Comparison of ENCODE assay signal across 26 cellular contexts in genomic region chr11:73239571-73240189, GRCh38. TPM values are rescaled to one million over a fixed set of nuclear protein-coding genes. Genes with fewer than 3 reads are reported as not detected.
DNase-seq lines count a peak whose midpoint lies in the region; ATAC-seq and TF ChIP-seq lines count a peak whose summit lies in the region.
"Had no signal": no experiment of that assay in that cellular context is flagged by ENCODE, and none has a peak within 500 bp of the region (broad histone marks: within the 10 kb centered on the region; RNA-seq: fewer than 3 reads in every experiment).

No MANE protein-coding gene starts in this region.

- H3K4me3 ChIP-seq in mammary epithelial cell (replicated peaks in 1 of 3; ENCODE audit: insufficient read depth in 1 of 3, low read depth in 2 of 3, low read length in 3 of 3) = no peak overlapping the region
- H3K4me3 ChIP-seq in Peyer's patch = no peak overlapping the region
- H3K4me3 ChIP-seq in sigmoid colon = no peak overlapping the region
- no peak overlapping the region for H3K4me3 ChIP-seq in endodermal cell (ENCODE audit: low read length)
- H3K4me3 ChIP-seq: MG63, skin epidermis, stomach, transverse colon had no signal

- TF ChIP-seq EP300 in sigmoid colon (IDR thresholded peaks at IDR 0.05) = no peak

- in situ Hi-C loops in mammary epithelial cell (cut with MboI; ENCODE audit: low sequenced_read_pairs in 2 of 2) = loop anchor here (5.0 to 10.0 kb wide), 4 partner anchors 48 to 517 kb away; no protein-coding TSS in a partner anchor

- H3K27ac Mint-ChIP-seq in MCF 10A (ENCODE audit: low read depth, unreplicated experiment) (no peak overlapping the region), endodermal cell (no peak overlapping the region)
- H3K27ac Mint-ChIP-seq: CD4-positive, alpha-beta memory T cell had no signal

- POLR2A ChIA-PET in MCF 10A (lab: Yijun Ruan, JAX) = interaction anchor here (5.2 kb wide), 1 partner anchor 54 kb away, joined by 43 read pairs; no protein-coding TSS in a partner anchor

- peaks cover 4% of the 10 kb centered on the region for H3K36me3 Mint-ChIP-seq in MCF 10A (ENCODE audit: insufficient read depth, unreplicated experiment)
- H3K36me3 Mint-ChIP-seq in endodermal cell (ENCODE audit: low read depth) = no peaks in the 10 kb centered on the region
- H3K36me3 Mint-ChIP-seq: CD4-positive, alpha-beta memory T cell had no signal

- TF ChIP-seq POLR2A in Peyer's patch (IDR thresholded peaks at IDR 0.05) = no peak
- TF ChIP-seq POLR2A in sigmoid colon (IDR thresholded peaks at IDR 0.05) = no peak

- H3K4me1 ChIP-seq in mammary epithelial cell (ENCODE audit: insufficient read depth, low read length) (peaks cover 54% of the 10 kb centered on the region), Peyer's patch (no peaks in the 10 kb centered on the region), sigmoid colon (peaks cover 0 to 9% (median 5%) of the 10 kb centered on the region in 4 donors), endodermal cell (ENCODE audit: control insufficient read depth, insufficient read depth, low read length) (no peaks in the 10 kb centered on the region)

- no peak overlapping the region for H3K9ac ChIP-seq in mammary epithelial cell (ENCODE audit: insufficient read depth, low read length)
- no peak overlapping the region for H3K9ac ChIP-seq in endodermal cell (ENCODE audit: extremely low read depth, low read length, poor library complexity, severe bottlenecking)

- 85% methylated on average over 4 of the region's 7 CpGs for WGBS in mammary epithelial cell (ENCODE audit: low coverage, missing lambda C conversion rate)
- WGBS in sigmoid colon, 2 donors = 84 to 87% methylated on average over 7 of the region's 7 CpGs
- WGBS in endodermal cell (ENCODE audit: insufficient coverage in 1 of 2, insufficient read length in 1 of 2), 2 experiments = 80 to 85% methylated on average over 6 to 7 of the region's 7 CpGs

- H3K27ac ChIP-seq in mammary epithelial cell (ENCODE audit: insufficient read depth, low read depth, low read length) = no peak overlapping the region
- no peak overlapping the region for H3K27ac ChIP-seq in Peyer's patch
- H3K27ac ChIP-seq in sigmoid colon = no peak overlapping the region
- H3K27ac ChIP-seq in endodermal cell (ENCODE audit: low read depth, low read length) = no peak overlapping the region
- H3K27ac ChIP-seq: brain microvascular endothelial cell, skin epidermis, transverse colon had no signal

- H3K27me3 ChIP-seq in mammary epithelial cell (ENCODE audit: insufficient read depth, low read length) = no peaks in the 10 kb centered on the region
- no peaks in the 10 kb centered on the region for H3K27me3 ChIP-seq in Peyer's patch
- H3K27me3 ChIP-seq in sigmoid colon = no peaks in the 10 kb centered on the region
- H3K27me3 ChIP-seq in endodermal cell (ENCODE audit: control insufficient read depth, insufficient read depth, low read length, poor library complexity, severe bottlenecking) = no peaks in the 10 kb centered on the region
- H3K27me3 ChIP-seq: brain microvascular endothelial cell, MG63, stomach, transverse colon had no signal

- DNase-seq in mammary epithelial cell (peak; percentile 32), MCF 10A (ENCODE audit: unreplicated experiment) (no peak), Peyer's patch (peak in 2 of 3 donors; percentile 23 to 43), left lobe of liver (ENCODE audit: low spot score) (peak; percentile 41), sigmoid colon (peak; percentile 25), COLO668 (lab: John Stamatoyannopoulos, UW; ENCODE audit: unreplicated experiment) (no peak), endodermal cell (no peak)
- DNase-seq in activated CD4-positive, alpha-beta T cell treated with anti-CD3 and anti-CD28 coated beads, Interleukin-2, amount 50 U/mL, for 48 hours = no peak
- DNase-seq: activated CD8-positive, alpha-beta memory T cell treated with anti-CD3 and anti-CD28 coated beads for 24 hours; activated gamma-delta T cell; brain microvascular endothelial cell; CD4-positive, alpha-beta memory T cell; DMS153; effector CD4-positive, alpha-beta T cell; glutamatergic neuron; GOT3; NCI-H2029 treated with DMSO at 0.1 percent for 48 hours; NCI-H748 treated with DMSO at 0.1 percent for 48 hours; stimulated activated CD4-positive, alpha-beta T cell treated with anti-CD3 and anti-CD28 coated beads, Interleukin-1b, Interleukin-23, amount 100 ng/mL, for 48 hours; stimulated activated CD8-positive, alpha-beta memory T cell treated with anti-CD3 and anti-CD28 coated beads, Interleukin-4, amount 100 ng/mL, for 48 hours; stomach; T-helper 2 cell; transverse colon had no signal

- intact Hi-C loops in mammary epithelial cell (cut with micrococcal nuclease) = loop anchor here (5.0 kb wide), 1 partner anchor 512 kb away; no protein-coding TSS in a partner anchor
- intact Hi-C loops in MCF 10A (cut with micrococcal nuclease) = loop anchor here (5.0 to 10.0 kb wide), 2 partner anchors 317 to 515 kb away; no protein-coding TSS in a partner anchor
- intact Hi-C loops in sigmoid colon (cut with DNase I) = loop anchor here (2.0 to 10.0 kb wide), 3 partner anchors 53 to 407 kb away; no protein-coding TSS in a partner anchor

- H3K36me3 ChIP-seq in mammary epithelial cell (ENCODE audit: insufficient read depth, low read length) (peaks cover 2% of the 10 kb centered on the region), Peyer's patch (peaks cover 0 to 6% (median 0%) of the 10 kb centered on the region in 3 donors), sigmoid colon (no peaks in the 10 kb centered on the region), endodermal cell (ENCODE audit: control insufficient read depth, insufficient read depth, low read length) (no peaks in the 10 kb centered on the region)
- H3K36me3 ChIP-seq: brain microvascular endothelial cell, MG63, stomach, transverse colon had no signal

- H3K27me3 Mint-ChIP-seq in MCF 10A (ENCODE audit: insufficient read depth, unreplicated experiment) (peaks cover 2% of the 10 kb centered on the region), endodermal cell (ENCODE audit: insufficient read depth) (peaks cover 3% of the 10 kb centered on the region)

- no peaks in the 10 kb centered on the region for H4K20me1 ChIP-seq in mammary epithelial cell (ENCODE audit: insufficient read depth, low read length)

- H2AFZ ChIP-seq in mammary epithelial cell (ENCODE audit: low read depth, low read length) = peak overlapping the region; percentile 17

- peaks cover 12% of the 10 kb centered on the region for H3K4me1 Mint-ChIP-seq in MCF 10A (ENCODE audit: insufficient read depth, unreplicated experiment)
- peaks cover 5% of the 10 kb centered on the region for H3K4me1 Mint-ChIP-seq in endodermal cell

- no peak for ATAC-seq in left lobe of liver

- BruUV-seq in mammary epithelial cell (replicated peaks; lab: Mats Ljungman, UMichigan) = no TSS peak
- no TSS peak for BruUV-seq in MCF 10A (replicated peaks; lab: Mats Ljungman, UMichigan)

- CTCF ChIA-PET in mammary epithelial cell (lab: Charles Lee; ENCODE audit: low non-redundant PET) = no interaction called here
- CTCF ChIA-PET in MCF 10A (lab: Yijun Ruan, JAX) = interaction anchor here (0.6 to 14.6 kb wide), 5 partner anchors 27 to 358 kb away, joined by 3 to 238 read pairs (median 4); no protein-coding TSS in a partner anchor

- H3K79me2 ChIP-seq in mammary epithelial cell (ENCODE audit: insufficient read depth, low read length) = peaks cover 3% of the 10 kb centered on the region

- H3K4me2 ChIP-seq in mammary epithelial cell (ENCODE audit: insufficient read depth, low read depth, low read length) = no peak overlapping the region

- dilution Hi-C loops in mammary epithelial cell (cut with HindIII; ENCODE audit: low sequenced_read_pairs) = loop anchor here (5.0 kb wide), 2 partner anchors 62 to 73 kb away; no protein-coding TSS in a partner anchor

- H3K9me3 Mint-ChIP-seq in MCF 10A (ENCODE audit: unreplicated experiment) = no peaks in the 10 kb centered on the region
- no peaks in the 10 kb centered on the region for H3K9me3 Mint-ChIP-seq in endodermal cell
- H3K9me3 Mint-ChIP-seq: CD4-positive, alpha-beta memory T cell; neural crest cell had no signal

- H3K4me3 Mint-ChIP-seq in MCF 10A (ENCODE audit: unreplicated experiment) (no peak overlapping the region), endodermal cell (no peak overlapping the region)
- H3K4me3 Mint-ChIP-seq: CD4-positive, alpha-beta memory T cell; neural crest cell had no signal

- H3K9me3 ChIP-seq in mammary epithelial cell (replicated peaks; ENCODE audit: insufficient read depth, low read length) (no peaks in the 10 kb centered on the region), Peyer's patch (no peaks in the 10 kb centered on the region), sigmoid colon (no peaks in the 10 kb centered on the region), endodermal cell (ENCODE audit: control insufficient read depth, low read length) (no peaks in the 10 kb centered on the region)
- H3K9me3 ChIP-seq: MG63, stomach, transverse colon had no signal

- no peak for TF ChIP-seq CTCF in mammary epithelial cell (conservative IDR thresholded peaks at IDR 0.05 in 1 of 2, IDR thresholded peaks at IDR 0.05 in 1 of 2; ENCODE audit: extremely low read depth in 1 of 2, insufficient read depth in 1 of 2, low read depth in 1 of 2, low read length in 2 of 2)
- no peak for TF ChIP-seq CTCF in MCF 10A (IDR thresholded peaks at IDR 0.05; ENCODE audit: unreplicated experiment)
- TF ChIP-seq CTCF in Peyer's patch (IDR thresholded peaks at IDR 0.05) = no peak
- no peak for TF ChIP-seq CTCF in sigmoid colon (IDR thresholded peaks at IDR 0.05)
- TF ChIP-seq CTCF in endodermal cell (conservative IDR thresholded peaks at IDR 0.05) = no peak

RNA-seq across cellular contexts. Expression of gene P2RY2, which starts 21.6 kb away (rescaled TPM):
- total RNA-seq in mammary epithelial cell (10 to 100 TPM in 1 of 2 donors, 1 to 10 TPM in 1; 7.8 to 21.6 TPM), MCF 10A (2022) (0.56 and 1.0 TPM in 2 replicates), Peyer's patch (10 to 100 TPM in 3 of 4 donors, 1 to 10 TPM in 1; 6.6 to 42.7 (median 33.5) TPM), left lobe of liver (6.0 TPM), sigmoid colon (under 1 TPM in 1 of 4 donors, not detected in 3; 0.16 TPM), endodermal cell (under 1 TPM; 0.60 to 0.62 TPM)
- polyA plus RNA-seq in mammary epithelial cell (27.6 TPM), sigmoid colon (1 to 10 TPM; 3.0 to 6.2 (median 4.2) TPM)
- polyA minus RNA-seq in mammary epithelial cell = 31.5 TPM
- 0.25 TPM for polyA plus RNA-seq in endodermal cell (2013, experiment 1 of 2)
- polyA plus RNA-seq in endodermal cell (2013, experiment 2 of 2) = 0.54 TPM
- total RNA-seq: CD4-positive, alpha-beta memory T cell had no signal
- polyA plus RNA-seq: CD4-positive, alpha-beta memory T cell had no signal

RNA-seq across cellular contexts. Expression of gene P2RY6, which starts 32.5 kb away (rescaled TPM):
- total RNA-seq in mammary epithelial cell (under 1 TPM; under 0.01 to 0.28 TPM), MCF 10A (2022) (not detected in 2 replicates), Peyer's patch (1 to 10 TPM in 3 of 4 donors, not detected in 1; 1.5 to 6.6 (median 2.3) TPM), left lobe of liver (0.25 TPM), sigmoid colon (1 to 10 TPM in 3 of 4 donors, not detected in 1; 1.2 to 2.6 (median 2.5) TPM), endodermal cell (under 1 TPM; 0.31 to 0.37 TPM)
- polyA plus RNA-seq in mammary epithelial cell (0.46 TPM), sigmoid colon (1 to 10 TPM; 2.4 to 5.5 (median 2.5) TPM)
- polyA minus RNA-seq in mammary epithelial cell = not detected
- polyA plus RNA-seq in endodermal cell (2013, experiment 1 of 2) = 0.11 TPM
- polyA plus RNA-seq in endodermal cell (2013, experiment 2 of 2) = not detected
- total RNA-seq: neural crest cell had no signal
- polyA plus RNA-seq: CD4-positive, alpha-beta memory T cell had no signal

Comparison
In these comparisons a context has a peak if more than half of its experiments do, and no peak if none do; other contexts are left out.
1. DNase-seq: peak in mammary epithelial cell (single experiment), Peyer's patch (2 of 3), left lobe of liver (single experiment) and sigmoid colon (single experiment); none in MCF 10A (single experiment), COLO668 (single experiment), activated CD4-positive, alpha-beta T cell treated with anti-CD3 and anti-CD28 coated beads, Interleukin-2, amount 50 U/mL, for 48 hours (0 of 2) and endodermal cell (single experiment).